In genomic region chr4:20255823-20256222, GRCh38 we compare ENCODE assay signal across 14 cellular contexts. TPM values are rescaled to one million over a fixed set of nuclear protein-coding genes. Genes with fewer than 3 reads are reported as not detected.
DNase-seq lines count a peak whose midpoint lies in the region; ATAC-seq, FAIRE-seq and TF ChIP-seq lines count a peak whose summit lies in the region.
"Had no signal": no experiment of that assay in that cellular context is flagged by ENCODE, and none has a peak within 500 bp of the region (broad histone marks: within the 10 kb centered on the region; RNA-seq: fewer than 3 reads in every experiment).

No MANE protein-coding gene starts in this region.

- TF ChIP-seq EP300 in suprapubic skin (IDR thresholded peaks at IDR 0.05), result no peak
- TF ChIP-seq EP300 in HepG2 (IDR thresholded peaks at IDR 0.05; ENCODE audit: low read depth in 2 of 2, low read length in 2 of 2), result no peak
- no peak for TF ChIP-seq EP300 in HepG2 (CRISPR knock-in tag; IDR thresholded peaks at IDR 0.05; ENCODE audit: borderline replicate concordance)

- peaks cover 43% of the 10 kb centered on the region for H3K27me3 Mint-ChIP-seq in activated T-helper 2 cell treated with anti-CD3 and anti-CD28 coated beads, Interferon-gamma antibody, Interleukin-2, Interleukin-4, amounts not matched to agents 10 μg/mL and 5 μg/mL and 100 μg/mL, durations not matched to agents 14 hours and 24 hours and 36 hours (ENCODE audit: low read depth)

- H3K27ac Mint-ChIP-seq in activated T-helper 2 cell treated with anti-CD3 and anti-CD28 coated beads, Interferon-gamma antibody, Interleukin-2, Interleukin-4, amounts not matched to agents 10 μg/mL and 5 μg/mL and 100 μg/mL, durations not matched to agents 14 hours and 24 hours and 36 hours, result no peak overlapping the region
- H3K27ac Mint-ChIP-seq: activated T-cell treated with anti-CD3 and anti-CD28 coated beads, Interleukin-2, amount 50 U/mL, for 24 hours had no signal

- CTCF ChIA-PET in HepG2 (lab: Yijun Ruan, JAX; ENCODE audit: low intra/inter-chr PET ratio, low total read pairs), result no interaction called here

- no peaks in the 10 kb centered on the region for H3K27me3 ChIP-seq in brain microvascular endothelial cell (replicated peaks)
- H3K27me3 ChIP-seq in suprapubic skin, result peaks cover 42% of the 10 kb centered on the region
- 0 out of 5 replicates have a peak, but pooled peaks cover 1 to 6% of the 10 kb centered on the region in 2 experiments for H3K27me3 ChIP-seq in HepG2 (ENCODE audit: control insufficient read depth in 1 of 2, insufficient read depth in 2 of 2, low read length in 2 of 2)

- BruUV-seq in HepG2 (replicated peaks; lab: Mats Ljungman, UMichigan), result no TSS peak

- H3K4me2 ChIP-seq in HepG2 (ENCODE audit: low read depth, low read length), result no peak overlapping the region

- POLR2A ChIA-PET in HepG2 (lab: Yijun Ruan, JAX), result no interaction called here

- TF ChIP-seq POLR2A in suprapubic skin (IDR thresholded peaks at IDR 0.05) (no peak), HepG2 (IDR thresholded peaks at IDR 0.05; ENCODE audit: insufficient read depth in 1 of 2, low read depth in 2 of 2, low read length in 2 of 2) (no peak)

- FAIRE-seq in kidney (lab: Jason Lieb, UNC) (no peak), HepG2 (lab: Jason Lieb, UNC) (no peak)
- FAIRE-seq: bronchial epithelial cell had no signal

- no peak overlapping the region for H3K4me3 ChIP-seq in brain microvascular endothelial cell (ENCODE audit: low read depth, low read length)
- H3K4me3 ChIP-seq in kidney (ENCODE audit: low read length in 2 of 2), result peak overlapping the region; percentile 12 to 84
- peak overlapping the region; percentile 54 for H3K4me3 ChIP-seq in suprapubic skin
- no peak overlapping the region for H3K4me3 ChIP-seq in HepG2 (replicated peaks in 1 of 3; ENCODE audit: insufficient read depth in 1 of 3, low read depth in 2 of 3, low read length in 3 of 3)
- H3K4me3 ChIP-seq: SJSA1 had no signal

- H4K20me1 ChIP-seq in HepG2 (ENCODE audit: insufficient read depth, low read length), result no peaks in the 10 kb centered on the region

- no peak overlapping the region for H3K4me3 Mint-ChIP-seq in activated T-helper 2 cell treated with anti-CD3 and anti-CD28 coated beads, Interferon-gamma antibody, Interleukin-2, Interleukin-4, amounts not matched to agents 10 μg/mL and 5 μg/mL and 100 μg/mL, durations not matched to agents 14 hours and 24 hours and 36 hours (ENCODE audit: low read depth)
- H3K4me3 Mint-ChIP-seq: activated T-cell treated with anti-CD3 and anti-CD28 coated beads, Interleukin-2, amount 50 U/mL, for 24 hours had no signal

- TF ChIP-seq CTCF in brain microvascular endothelial cell (IDR thresholded peaks at IDR 0.05; ENCODE audit: low read depth, low read length, missing control alignments) (no peak), kidney (IDR thresholded peaks at IDR 0.05; ENCODE audit: borderline replicate concordance, extremely low read depth, insufficient read depth) (no peak), suprapubic skin (IDR thresholded peaks at IDR 0.05) (no peak), HepG2 (CRISPR knock-in tag; IDR thresholded peaks at IDR 0.05) (no peak)

- H3K27ac ChIP-seq in brain microvascular endothelial cell (peak overlapping the region; percentile 36), kidney (ENCODE audit: low read depth in 2 of 2, low read length in 2 of 2) (no peak overlapping the region), suprapubic skin (no peak overlapping the region), HepG2 (ENCODE audit: extremely low read length, insufficient read depth, low read length) (no peak overlapping the region)
- H3K27ac ChIP-seq: SJSA1 had no signal

- no peak for TF ChIP-seq RAD21 in HepG2 (CRISPR knock-in tag; IDR thresholded peaks at IDR 0.05)

- no peaks in the 10 kb centered on the region for H3K36me3 ChIP-seq in brain microvascular endothelial cell (replicated peaks)
- H3K36me3 ChIP-seq in kidney (ENCODE audit: control insufficient read depth in 1 of 2, insufficient read depth in 2 of 2, low read length in 2 of 2), result no peaks in the 10 kb centered on the region
- H3K36me3 ChIP-seq in suprapubic skin, result no peaks in the 10 kb centered on the region
- H3K36me3 ChIP-seq in HepG2 (replicated peaks in 1 of 2; ENCODE audit: control insufficient read depth in 1 of 2, insufficient read depth in 2 of 2, low read length in 2 of 2), result no peaks in the 10 kb centered on the region

- intact Hi-C loops in kidney (cut with DNase I), result no loop called here
- intact Hi-C loops in HepG2 (cut with micrococcal nuclease; ENCODE audit: unreplicated experiment), result no loop called here
- intact Hi-C loops in activated T-helper 2 cell treated with anti-CD3 and anti-CD28 coated beads, Interferon-gamma antibody, Interleukin-2, Interleukin-4, amounts not matched to agents 10 μg/mL and 5 μg/mL and 100 μg/mL, durations not matched to agents 14 hours and 24 hours and 36 hours (cut with micrococcal nuclease), result no loop called here

- no peak overlapping the region for H3K9ac ChIP-seq in kidney (ENCODE audit: low read length in 2 of 2)
- no peak overlapping the region for H3K9ac ChIP-seq in HepG2 (ENCODE audit: insufficient read depth, low read depth, low read length)

- H3K4me1 ChIP-seq in kidney (ENCODE audit: control insufficient read depth in 1 of 2, insufficient read depth in 1 of 2, low read depth in 1 of 2, low read length in 2 of 2) (peaks cover 2 to 3% of the 10 kb centered on the region in 2 donors), suprapubic skin (peaks cover 41% of the 10 kb centered on the region), HepG2 (ENCODE audit: insufficient read depth, low read length) (no peaks in the 10 kb centered on the region)

- DNase-seq in NCI-H1417 (lab: John Stamatoyannopoulos, UW) (peak in 2 of 3 experiments; percentile 25 to 49), NCI-H1417 treated with DMSO at 0.1 percent for 48 hours (lab: John Stamatoyannopoulos, UW) (no peak), brain microvascular endothelial cell (no peak), kidney (no peak), suprapubic skin (ENCODE audit: low spot score in 2 of 2) (no peak), amniotic stem cell (lab: John Stamatoyannopoulos, UW) (no peak), HepG2 (ENCODE audit: low spot score) (no peak)
- DNase-seq in activated T-helper 2 cell treated with anti-CD3 and anti-CD28 coated beads, Interferon-gamma antibody, Interleukin-2, Interleukin-4, amounts not matched to agents 10 μg/mL and 5 μg/mL and 100 μg/mL, durations not matched to agents 14 hours and 24 hours and 36 hours (ENCODE audit: low spot score), result no peak
- DNase-seq: activated T-cell treated with anti-CD3 and anti-CD28 coated beads, Interleukin-2, amount 50 U/mL, for 24 hours; DMS153 had no signal

- H3K9me3 Mint-ChIP-seq in activated T-helper 2 cell treated with anti-CD3 and anti-CD28 coated beads, Interferon-gamma antibody, Interleukin-2, Interleukin-4, amounts not matched to agents 10 μg/mL and 5 μg/mL and 100 μg/mL, durations not matched to agents 14 hours and 24 hours and 36 hours, result no peaks in the 10 kb centered on the region
- H3K9me3 Mint-ChIP-seq: activated T-cell treated with anti-CD3 and anti-CD28 coated beads, Interleukin-2, amount 50 U/mL, for 24 hours had no signal

- no peaks in the 10 kb centered on the region for H3K36me3 Mint-ChIP-seq in activated T-helper 2 cell treated with anti-CD3 and anti-CD28 coated beads, Interferon-gamma antibody, Interleukin-2, Interleukin-4, amounts not matched to agents 10 μg/mL and 5 μg/mL and 100 μg/mL, durations not matched to agents 14 hours and 24 hours and 36 hours (ENCODE audit: low read depth)

- H3K9me3 ChIP-seq in kidney (ENCODE audit: control insufficient read depth in 1 of 2, low read length in 2 of 2) (no peaks in the 10 kb centered on the region), suprapubic skin (no peaks in the 10 kb centered on the region), HepG2 (ENCODE audit: low read length) (no peaks in the 10 kb centered on the region)
- H3K9me3 ChIP-seq: SJSA1 had no signal

- in situ Hi-C loops in brain microvascular endothelial cell (cut with HindIII; ENCODE audit: low pct_ligation_motif_present, low sequenced_read_pairs), result no loop called here
- in situ Hi-C loops in HepG2 (cut with HindIII; ENCODE audit: extremely low pct_ligation_motif_present, low pct_unique_long_range_greater_than_20kb), result loop anchor here (25.0 kb wide), 1 partner anchor 1569 kb away; no protein-coding TSS in a partner anchor

- 62% methylated on average over 4 of the region's 4 CpGs for WGBS in suprapubic skin
- 11% methylated on average over 4 of the region's 4 CpGs for WGBS in HepG2 (ENCODE audit: low lambda C conversion rate)

- peaks cover 5% of the 10 kb centered on the region for H3K4me1 Mint-ChIP-seq in activated T-helper 2 cell treated with anti-CD3 and anti-CD28 coated beads, Interferon-gamma antibody, Interleukin-2, Interleukin-4, amounts not matched to agents 10 μg/mL and 5 μg/mL and 100 μg/mL, durations not matched to agents 14 hours and 24 hours and 36 hours (ENCODE audit: low read depth)

- no peak overlapping the region for H2AFZ ChIP-seq in HepG2 (ENCODE audit: low read length)

- ATAC-seq in HepG2, result no peak
- ATAC-seq: left lobe of liver had no signal

- H3K79me2 ChIP-seq in HepG2 (ENCODE audit: insufficient read depth, low read length), result no peaks in the 10 kb centered on the region

RNA-seq across cellular contexts. Expression of gene SLIT2, which starts 4.1 kb away (rescaled TPM):
- total RNA-seq in kidney, result 11.5 TPM
- polyA plus RNA-seq in kidney (ENCODE audit: insufficient read depth, low read depth, low replicate concordance), result 9.2 TPM
- 1 to 10 TPM; 2.5 to 4.7 (median 3.0) TPM for total RNA-seq in suprapubic skin
- 0.03 TPM in 1 of 2 replicates, not detected in the other for total RNA-seq in HepG2 (2016; rRNA removed; fragmentation: Illumina TruSeq; extraction: Trizol)
- not detected in 2 replicates for total RNA-seq in HepG2 (2016; cell fraction: cytosol; rRNA removed; fragmentation: Illumina TruSeq; extraction: Trizol; ENCODE audit: low read depth)
- total RNA-seq in HepG2 (2016; cell fraction: insoluble cytoplasmic fraction; rRNA removed; fragmentation: Illumina TruSeq; extraction: Trizol), result 0.02 TPM in 1 of 2 replicates, not detected in the other
- total RNA-seq in HepG2 (2016; cell fraction: membrane; rRNA removed; fragmentation: Illumina TruSeq; extraction: Trizol), result not detected in 2 replicates
- 0.09 and 0.19 TPM in 2 replicates for total RNA-seq in HepG2 (2016; cell fraction: nucleus; rRNA removed; fragmentation: Illumina TruSeq; extraction: Trizol)
- 0.03 and 0.13 TPM in 2 replicates for polyA plus RNA-seq in HepG2 (2011; rRNA removed)
- 0.01 and 0.06 TPM in 2 replicates for polyA plus RNA-seq in HepG2 (2011; cell fraction: cytosol; rRNA removed)
- 0.10 TPM in 1 of 2 replicates, not detected in the other for polyA plus RNA-seq in HepG2 (2011; cell fraction: nucleus; rRNA removed)
- polyA plus RNA-seq in HepG2 (2012), result 0.07 and 0.08 TPM in 2 replicates
- polyA plus RNA-seq in HepG2 (2016; cell fraction: cytosol; fragmentation: Illumina TruSeq; extraction: Trizol; ENCODE audit: low read depth), result not detected in 2 replicates
- polyA plus RNA-seq in HepG2 (2016; cell fraction: insoluble cytoplasmic fraction; fragmentation: Illumina TruSeq; extraction: Trizol; ENCODE audit: low read depth), result 0.28 TPM in 1 of 2 replicates, not detected in the other
- polyA plus RNA-seq in HepG2 (2016; cell fraction: membrane; fragmentation: Illumina TruSeq; extraction: Trizol; ENCODE audit: low read depth), result not detected in 2 replicates
- not detected in 2 replicates for polyA plus RNA-seq in HepG2 (2016; cell fraction: nucleus; fragmentation: Illumina TruSeq; extraction: Trizol; ENCODE audit: insufficient read depth, low read depth)
- polyA minus RNA-seq in HepG2 (2011; rRNA and poly(A)+ RNA removed; ENCODE audit: low replicate concordance), result 0.06 and 4.4 TPM in 2 replicates
- 0.99 TPM in 1 of 2 replicates, not detected in the other for polyA minus RNA-seq in HepG2 (2011; cell fraction: cytosol; rRNA and poly(A)+ RNA removed)
- 0.26 and 0.50 TPM in 2 replicates for polyA minus RNA-seq in HepG2 (2011; cell fraction: nucleus; rRNA and poly(A)+ RNA removed)
- 0.02 and 0.16 TPM in 2 replicates for total RNA-seq in activated T-helper 2 cell treated with anti-CD3 and anti-CD28 coated beads, Interferon-gamma antibody, Interleukin-2, Interleukin-4, amounts not matched to agents 10 μg/mL and 5 μg/mL and 100 μg/mL, durations not matched to agents 14 hours and 24 hours and 36 hours
- total RNA-seq: NCI-H460 had no signal

Comparison
In these comparisons a context has a peak if more than half of its experiments do, and no peak if none do; other contexts are left out.
1. DNase-seq: peak in NCI-H1417 (2 of 3); none in NCI-H1417 treated with DMSO at 0.1 percent for 48 hours (single experiment), brain microvascular endothelial cell (single experiment), kidney (single experiment), suprapubic skin (0 of 2), amniotic stem cell (single experiment), HepG2 (single experiment) and activated T-helper 2 cell treated with anti-CD3 and anti-CD28 coated beads, Interferon-gamma antibody, Interleukin-2, Interleukin-4, amounts not matched to agents 10 μg/mL and 5 μg/mL and 100 μg/mL, durations not matched to agents 14 hours and 24 hours and 36 hours (single experiment).
2. H3K4me3 ChIP-seq: peak in kidney (2 of 2) and suprapubic skin (single experiment); none in brain microvascular endothelial cell (single experiment) and HepG2 (0 of 3).